In genomic region chr10:67530990-67531389, GRCh38 we compare ENCODE assay signal across 6 cellular contexts.
A peak's percentile ranks its signal among the peaks of the same experiment; 100 is the strongest.
DNase-seq lines count a peak whose midpoint lies in the region; ATAC-seq and TF ChIP-seq lines count a peak whose summit lies in the region.
"Not testable (repeated sequence)": the region's sequence is repeated elsewhere in the genome, so short reads cannot be mapped to it uniquely, and the experiment has no call there.

No MANE protein-coding gene starts in this region.

- H3K36me3 Mint-ChIP-seq in endodermal cell (ENCODE audit: low read depth): not testable (repeated sequence)

- H3K4me3 ChIP-seq in A673 (ENCODE audit: low read depth, low read length, poor library complexity, severe bottlenecking); GM06990 (replicated peaks; ENCODE audit: low read depth, low read length); Karpas-422 (ENCODE audit: low read length); PC-3 (ENCODE audit: low read length); endodermal cell (ENCODE audit: low read length): not testable (repeated sequence)

- not testable (repeated sequence) for H3K9me3 ChIP-seq in A673 (ENCODE audit: low read depth, low read length, poor library complexity, severe bottlenecking); Karpas-422 (ENCODE audit: low read length); PC-3 (ENCODE audit: low read length); endodermal cell (ENCODE audit: control insufficient read depth, low read length)

- H3K36me3 ChIP-seq in A673 (ENCODE audit: insufficient read depth, low read length, poor library complexity, severe bottlenecking); GM06990 (ENCODE audit: control insufficient read depth, insufficient read depth, low read length); Karpas-422 (ENCODE audit: insufficient read depth, low read length); PC-3 (ENCODE audit: low read depth, low read length); endodermal cell (ENCODE audit: control insufficient read depth, insufficient read depth, low read length): not testable (repeated sequence)

- not testable (repeated sequence) for H3K4me2 ChIP-seq in Karpas-422 (ENCODE audit: low read depth, low read length, poor library complexity, severe bottlenecking); PC-3 (ENCODE audit: low read length)

- not testable (repeated sequence) for H3F3A ChIP-seq in PC-3 (ENCODE audit: low read length, unreplicated experiment)

- H2AFZ ChIP-seq in Karpas-422 (ENCODE audit: low read length); PC-3 (ENCODE audit: low read length): not testable (repeated sequence)

- WGBS in endodermal cell (ENCODE audit: insufficient coverage in 1 of 2, insufficient read length in 1 of 2), 2 experiments: 92 to 93% methylated on average over 2 to 3 of the region's 3 CpGs

- H4K20me1 ChIP-seq in Karpas-422 (ENCODE audit: insufficient read depth, low read depth, low read length); PC-3 (ENCODE audit: low read length): not testable (repeated sequence)

- not testable (repeated sequence) for H3K4me3 Mint-ChIP-seq in endodermal cell

- H3K27me3 ChIP-seq in A673 (replicated peaks; ENCODE audit: insufficient read depth, low read depth, low read length, poor library complexity); GM06990 (replicated peaks; ENCODE audit: control insufficient read depth, insufficient read depth, low read length); Karpas-422 (ENCODE audit: low read length); endodermal cell (ENCODE audit: control insufficient read depth, insufficient read depth, low read length, poor library complexity, severe bottlenecking): not testable (repeated sequence)
- peaks cover 29% of the 10 kb centered on the region for H3K27me3 ChIP-seq in PC-3 (ENCODE audit: low read length)

- H3K9me3 Mint-ChIP-seq in endodermal cell: peaks cover 10% of the 10 kb centered on the region

- not testable (repeated sequence) for H3K9ac ChIP-seq in Karpas-422 (ENCODE audit: low read length); PC-3 (ENCODE audit: low read length); endodermal cell (ENCODE audit: extremely low read depth, low read length, poor library complexity, severe bottlenecking)

- intact Hi-C loops in A673 (cut with micrococcal nuclease; ENCODE audit: unreplicated experiment); PC-3 (cut with micrococcal nuclease): not testable (repeated sequence)

- DNase-seq in A673 (ENCODE audit: low spot score); GM06990 (ENCODE audit: extremely low read depth, insufficient read length): not testable (repeated sequence)
- peak; percentile 46 for DNase-seq in Karpas-422
- DNase-seq in PC-3: peak; percentile 35
- DNase-seq in endodermal cell: peak; percentile 45

- peak; percentile 61; the same call in 1 of the 2 replicates for ATAC-seq in PC-3

- H3K27me3 Mint-ChIP-seq in endodermal cell (ENCODE audit: insufficient read depth): not testable (repeated sequence)

- TF ChIP-seq CTCF in A673 (conservative IDR thresholded peaks at IDR 0.05; ENCODE audit: low read depth, low read length) (0 out of 2 replicates have a peak, but pooled peaks have one; percentile 14), GM06990 (IDR thresholded peaks at IDR 0.05; ENCODE audit: insufficient read depth, low read length, poor library complexity, severe bottlenecking) (peak; percentile 22), GM12874 (IDR thresholded peaks at IDR 0.05; ENCODE audit: insufficient read depth, low read depth, low read length) (peak; percentile 33), PC-3 (conservative IDR thresholded peaks at IDR 0.05; ENCODE audit: low read depth, low read length) (peak; percentile 47; the same call in 1 of the 2 replicates), endodermal cell (conservative IDR thresholded peaks at IDR 0.05) (peak; percentile 50)

- H3K27ac ChIP-seq in A673 (ENCODE audit: low read depth, low read length, poor library complexity, severe bottlenecking); Karpas-422 (ENCODE audit: low read length); PC-3 (ENCODE audit: low read length); endodermal cell (ENCODE audit: low read depth, low read length): not testable (repeated sequence)

- POLR2A ChIA-PET in A673 (lab: Charles Lee; ENCODE audit: low non-redundant PET); PC-3 (lab: Charles Lee; ENCODE audit: unreplicated experiment): not testable (repeated sequence)

- CTCF ChIA-PET in A673 (lab: Charles Lee); PC-3 (lab: Charles Lee): not testable (repeated sequence)

- not testable (repeated sequence) for H3K4me1 ChIP-seq in A673 (ENCODE audit: insufficient read depth, low read length, poor library complexity, severe bottlenecking); Karpas-422 (ENCODE audit: low read length); PC-3 (ENCODE audit: insufficient read depth, low read length); endodermal cell (ENCODE audit: control insufficient read depth, insufficient read depth, low read length)

- H3K4me1 Mint-ChIP-seq in endodermal cell: not testable (repeated sequence)

- H3K27ac Mint-ChIP-seq in endodermal cell: not testable (repeated sequence)

- not testable (repeated sequence) for H3K79me2 ChIP-seq in Karpas-422 (ENCODE audit: low read length); PC-3 (ENCODE audit: low read length)

- not testable (repeated sequence) for H3K9me2 ChIP-seq in Karpas-422 (replicated peaks; ENCODE audit: insufficient read depth, low read length); PC-3 (replicated peaks; ENCODE audit: low read length)

- BruUV-seq in A673 (replicated peaks; lab: Mats Ljungman, UMichigan); PC-3 (replicated peaks; lab: Mats Ljungman, UMichigan): not testable (repeated sequence)
